24 cellular contexts compared by ENCODE assay signal in genomic region chr1:97351846-97352245, GRCh38.
"Had no signal": no experiment of that assay in that cellular context is flagged by ENCODE, and none has a peak within 500 bp of the region (broad histone marks: within the 10 kb centered on the region; RNA-seq: fewer than 3 reads in every experiment).

No MANE protein-coding gene starts in this region.

- H3K36me3 ChIP-seq: cardiac muscle cell had no signal

- H3K9me3 Mint-ChIP-seq: activated B cell treated with CpG ODN at 0.5 μM for 24 hours; activated CD4-positive, alpha-beta memory T cell treated with anti-CD3 and anti-CD28 coated beads for 36 hours; activated CD4-positive, alpha-beta T cell treated with anti-CD3 and anti-CD28 coated beads, Interleukin-2, amount 10 ng/mL, durations not matched to agents 7 days and 5 days; activated naive CD4-positive, alpha-beta T cell treated with anti-CD3 and anti-CD28 coated beads, Interleukin-2, amount 50 U/mL, for 72 hours; activated naive CD8-positive, alpha-beta T cell treated with anti-CD3 and anti-CD28 coated beads, Interleukin-2, amount 50 U/mL, for 24 hours; activated T-cell treated with anti-CD3 and anti-CD28 coated beads, Interleukin-2, amount 50 U/mL, for 4 hours; T-helper 1 cell treated with Interleukin-12 subunit alpha and Interleukin-12 subunit beta and Interleukin-4 antibody, amounts not matched to agents 30 μg/mL and 1 μg/mL, for 36 hours had no signal

- DNase-seq: activated B cell treated with CpG ODN at 0.5 μM for 24 hours; activated CD4-positive, alpha-beta memory T cell treated with anti-CD3 and anti-CD28 coated beads for 36 hours; activated CD4-positive, alpha-beta T cell treated with anti-CD3 and anti-CD28 coated beads, Interleukin-2, amount 10 ng/mL, durations not matched to agents 7 days and 5 days; activated CD8-positive, alpha-beta memory T cell treated with anti-CD3 and anti-CD28 coated beads for 24 hours; activated effector memory CD4-positive, alpha-beta T cell treated with anti-CD3 and anti-CD28 coated beads, Interleukin-2, amount 50 U/mL, for 16 hours; activated naive CD4-positive, alpha-beta T cell treated with Interleukin-2 at 50 U/mL for 16 hours; activated naive CD8-positive, alpha-beta T cell treated with anti-CD3 and anti-CD28 coated beads, Interleukin-2, amount 50 U/mL, for 24 hours; activated T-cell treated with anti-CD3 and anti-CD28 coated beads, Interleukin-2, amount 50 U/mL, for 4 hours; amygdala; Kasumi-1; KBM-7; NCI-H1092 treated with DMSO at 0.1 percent for 48 hours; NCI-H1417 treated with DMSO at 0.1 percent for 48 hours; NCI-H1694; NCI-H2029 treated with DMSO at 0.1 percent for 48 hours; NCI-H345; NCI-H510A treated with DMSO at 0.1 percent for 48 hours; NCI-H69; PC-3; SHP77 treated with DMSO at 0.1 percent for 48 hours had no signal

- H3K4me3 ChIP-seq: cardiac muscle cell had no signal

- H3K27me3 Mint-ChIP-seq: activated B cell treated with CpG ODN at 0.5 μM for 24 hours; activated CD4-positive, alpha-beta memory T cell treated with anti-CD3 and anti-CD28 coated beads for 36 hours; activated CD4-positive, alpha-beta T cell treated with anti-CD3 and anti-CD28 coated beads, Interleukin-2, amount 10 ng/mL, durations not matched to agents 7 days and 5 days; activated naive CD8-positive, alpha-beta T cell treated with anti-CD3 and anti-CD28 coated beads, Interleukin-2, amount 50 U/mL, for 24 hours; brain had no signal

- H3K27ac ChIP-seq: cardiac muscle cell had no signal

- H3K4me3 Mint-ChIP-seq: activated B cell treated with CpG ODN at 0.5 μM for 24 hours; activated CD4-positive, alpha-beta memory T cell treated with anti-CD3 and anti-CD28 coated beads for 36 hours; activated CD4-positive, alpha-beta T cell treated with anti-CD3 and anti-CD28 coated beads, Interleukin-2, amount 10 ng/mL, durations not matched to agents 7 days and 5 days; activated naive CD8-positive, alpha-beta T cell treated with anti-CD3 and anti-CD28 coated beads, Interleukin-2, amount 50 U/mL, for 24 hours; activated T-cell treated with anti-CD3 and anti-CD28 coated beads, Interleukin-2, amount 50 U/mL, for 4 hours; T-helper 1 cell treated with Interleukin-12 subunit alpha and Interleukin-12 subunit beta and Interleukin-4 antibody, amounts not matched to agents 30 μg/mL and 1 μg/mL, for 36 hours had no signal

- H3K4me1 Mint-ChIP-seq: activated B cell treated with CpG ODN at 0.5 μM for 24 hours had no signal

- H3K27ac Mint-ChIP-seq: activated B cell treated with CpG ODN at 0.5 μM for 24 hours; activated CD4-positive, alpha-beta memory T cell treated with anti-CD3 and anti-CD28 coated beads for 36 hours; activated CD4-positive, alpha-beta T cell treated with anti-CD3 and anti-CD28 coated beads, Interleukin-2, amount 10 ng/mL, durations not matched to agents 7 days and 5 days; activated naive CD4-positive, alpha-beta T cell treated with anti-CD3 and anti-CD28 coated beads, Interleukin-2, amount 50 U/mL, for 72 hours; activated naive CD8-positive, alpha-beta T cell treated with anti-CD3 and anti-CD28 coated beads, Interleukin-2, amount 50 U/mL, for 24 hours; T-helper 1 cell treated with Interleukin-12 subunit alpha and Interleukin-12 subunit beta and Interleukin-4 antibody, amounts not matched to agents 30 μg/mL and 1 μg/mL, for 36 hours had no signal

- H3K27me3 ChIP-seq: cardiac muscle cell had no signal
